In the genomic region with DNA sequence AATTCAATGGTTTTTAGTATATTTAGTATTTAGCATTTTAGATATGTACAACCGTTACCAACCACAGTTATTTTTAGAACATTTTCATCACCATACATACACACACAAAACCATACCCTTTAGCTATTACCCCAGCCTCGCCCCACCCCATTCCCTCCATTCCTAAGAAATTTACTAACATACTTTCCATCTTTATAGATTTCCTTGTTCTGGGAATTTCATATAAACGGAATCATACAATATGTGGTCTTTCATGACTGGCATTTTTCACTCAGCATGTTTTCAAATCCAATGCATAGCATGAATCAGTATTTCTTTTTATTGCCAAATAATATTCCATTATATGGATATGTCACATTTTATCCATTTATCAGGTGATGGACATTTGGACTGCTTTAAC, we compare ENCODE assay signal across 19 cellular contexts.
DNase-seq lines count a peak whose midpoint lies in the region; ATAC-seq, FAIRE-seq and TF ChIP-seq lines count a peak whose summit lies in the region.
"Had no signal": no experiment of that assay in that cellular context is flagged by ENCODE, and none has a peak within 500 bp of the region (broad histone marks: within the 10 kb centered on the region; RNA-seq: fewer than 3 reads in every experiment).

No MANE protein-coding gene starts in this region.

- CTCF ChIA-PET in Caco-2 (lab: Charles Lee): no interaction called here
- CTCF ChIA-PET in PC-3 (lab: Charles Lee): no interaction called here
- CTCF ChIA-PET in activated CD8-positive, alpha-beta T cell treated with anti-CD3 and anti-CD28 coated beads for 36 hours (lab: Charles Lee): no interaction called here

- H4K20me1 ChIP-seq in PC-3 (ENCODE audit: low read length) (no peaks in the 10 kb centered on the region), keratinocyte (ENCODE audit: control insufficient read depth, extremely low read depth, insufficient read depth, low read length) (no peaks in the 10 kb centered on the region)

- H3K36me3 ChIP-seq in Caco-2 (ENCODE audit: control insufficient read depth, insufficient read depth, low read length) (no peaks in the 10 kb centered on the region), PC-3 (ENCODE audit: low read depth, low read length) (no peaks in the 10 kb centered on the region), bronchial epithelial cell (ENCODE audit: control insufficient read depth, insufficient read depth, low read length) (no peaks in the 10 kb centered on the region), keratinocyte (ENCODE audit: control insufficient read depth in 2 of 2, extremely low read depth in 1 of 2, insufficient read depth in 2 of 2, low read length in 2 of 2) (no peaks in the 10 kb centered on the region)

- no peak for TF ChIP-seq CTCF in Caco-2 (IDR thresholded peaks at IDR 0.05; ENCODE audit: insufficient read depth in 1 of 2, low read depth in 1 of 2, low read length in 1 of 2, severe bottlenecking in 1 of 2, unreplicated experiment in 1 of 2)
- no peak for TF ChIP-seq CTCF in PC-3 (conservative IDR thresholded peaks at IDR 0.05; ENCODE audit: low read depth, low read length)
- TF ChIP-seq CTCF in bronchial epithelial cell (IDR thresholded peaks at IDR 0.05; ENCODE audit: insufficient read depth, low read length, severe bottlenecking): no peak
- no peak for TF ChIP-seq CTCF in keratinocyte (optimal IDR thresholded peaks at IDR 0.05 in 1 of 3, IDR thresholded peaks at IDR 0.05 in 1 of 3, conservative IDR thresholded peaks at IDR 0.05 in 1 of 3; ENCODE audit: extremely low read depth in 1 of 3, insufficient read depth in 2 of 3, low read length in 3 of 3)
- no peak for TF ChIP-seq CTCF in activated CD8-positive, alpha-beta T cell treated with anti-CD3 and anti-CD28 coated beads for 36 hours (IDR thresholded peaks at IDR 0.05)

- H3K27me3 Mint-ChIP-seq in Caco-2 (ENCODE audit: insufficient read depth, unreplicated experiment) (no peaks in the 10 kb centered on the region), immature natural killer cell (ENCODE audit: low read depth in 3 of 3) (peaks cover 0 to 1% (median 0%) of the 10 kb centered on the region in 3 donors)
- no peaks in the 10 kb centered on the region for H3K27me3 Mint-ChIP-seq in activated CD8-positive, alpha-beta T cell treated with anti-CD3 and anti-CD28 coated beads for 36 hours
- H3K27me3 Mint-ChIP-seq: IgD-negative memory B cell had no signal

- BruUV-seq in Caco-2 (replicated peaks; lab: Mats Ljungman, UMichigan) (no TSS peak), PC-3 (replicated peaks; lab: Mats Ljungman, UMichigan) (no TSS peak)

- H3K27me3 ChIP-seq in Caco-2 (replicated peaks; ENCODE audit: control insufficient read depth, insufficient read depth, low read length) (no peaks in the 10 kb centered on the region), PC-3 (ENCODE audit: low read length) (no peaks in the 10 kb centered on the region), bronchial epithelial cell (ENCODE audit: control insufficient read depth, insufficient read depth, low read length) (no peaks in the 10 kb centered on the region), keratinocyte (ENCODE audit: control insufficient read depth, extremely low read depth, insufficient read depth, low read length) (no peaks in the 10 kb centered on the region)
- H3K27me3 ChIP-seq: BLaER1 treated with 17β-estradiol and CSF1 and Interleukin-3, amounts not matched to agents 10 nM and 100 nM had no signal

- H3K4me1 ChIP-seq in Caco-2: peaks cover 32% of the 10 kb centered on the region
- H3K4me1 ChIP-seq in PC-3 (ENCODE audit: insufficient read depth, low read length): peaks cover 18% of the 10 kb centered on the region
- peaks cover 15% of the 10 kb centered on the region for H3K4me1 ChIP-seq in keratinocyte (ENCODE audit: control insufficient read depth, extremely low read depth, insufficient read depth, low read length)

- H3K36me3 Mint-ChIP-seq in Caco-2 (ENCODE audit: insufficient read depth, unreplicated experiment) (peaks cover 6% of the 10 kb centered on the region), immature natural killer cell (no peaks in the 10 kb centered on the region)
- no peaks in the 10 kb centered on the region for H3K36me3 Mint-ChIP-seq in activated CD8-positive, alpha-beta T cell treated with anti-CD3 and anti-CD28 coated beads for 36 hours (ENCODE audit: low read depth)

- H3K4me2 ChIP-seq in PC-3 (ENCODE audit: low read length) (peak overlapping the region; percentile 73), keratinocyte (ENCODE audit: control insufficient read depth, extremely low read depth, insufficient read depth, low read depth, low read length) (peak overlapping the region; percentile 74)
- H3K4me2 ChIP-seq: BLaER1 treated with 17β-estradiol and CSF1 and Interleukin-3, amounts not matched to agents 10 nM and 100 nM had no signal

- intact Hi-C loops in Caco-2 (cut with micrococcal nuclease; ENCODE audit: unreplicated experiment) (loop anchor here (1.0 kb wide), 1 partner anchor 105 kb away; the partner anchor contains the start of gene SUDS3), PC-3 (cut with micrococcal nuclease) (loop anchor here (2.0 to 5.0 kb wide), 2 partner anchors 32 to 89 kb away; no protein-coding TSS in a partner anchor)
- intact Hi-C loops in activated CD8-positive, alpha-beta T cell treated with anti-CD3 and anti-CD28 coated beads for 36 hours (cut with micrococcal nuclease): no loop called here

- H3K27ac ChIP-seq in PC-3 (ENCODE audit: low read length) (peak overlapping the region; percentile 21; the same call in 1 of the 2 replicates), keratinocyte (ENCODE audit: control insufficient read depth, insufficient read depth, low read length) (peak overlapping the region; percentile 55)
- H3K27ac ChIP-seq: BLaER1 treated with 17β-estradiol and CSF1 and Interleukin-3, amounts not matched to agents 10 nM and 100 nM had no signal

- H3K4me3 ChIP-seq in Caco-2 (ENCODE audit: low read depth, low read length) (no peak overlapping the region), PC-3 (ENCODE audit: low read length) (peak overlapping the region; percentile 32; the same call in 1 of the 2 replicates), bronchial epithelial cell (ENCODE audit: low read depth, low read length) (no peak overlapping the region), keratinocyte (ENCODE audit: control insufficient read depth in 2 of 3, extremely low read depth in 1 of 3, insufficient read depth in 2 of 3, low read depth in 1 of 3, low read length in 3 of 3) (peak overlapping the region in 2 of 3 experiments; percentile 31 to 40)
- H3K4me3 ChIP-seq: BLaER1 treated with 17β-estradiol and CSF1 and Interleukin-3, amounts not matched to agents 10 nM and 100 nM had no signal

- H3K9me3 Mint-ChIP-seq in Caco-2 (ENCODE audit: unreplicated experiment) (no peaks in the 10 kb centered on the region), immature natural killer cell (no peaks in the 10 kb centered on the region)
- no peaks in the 10 kb centered on the region for H3K9me3 Mint-ChIP-seq in activated CD8-positive, alpha-beta T cell treated with anti-CD3 and anti-CD28 coated beads for 36 hours
- H3K9me3 Mint-ChIP-seq: CD8-positive, alpha-beta T cell; IgD-negative memory B cell had no signal

- no peak for FAIRE-seq in bronchial epithelial cell (lab: Jason Lieb, UNC)
- no peak for FAIRE-seq in keratinocyte (lab: Jason Lieb, UNC)
- FAIRE-seq: H54, HTR-8/SVneo had no signal

- H3K9me2 ChIP-seq in PC-3 (replicated peaks; ENCODE audit: low read length): no peaks in the 10 kb centered on the region

- ATAC-seq in PC-3: peak; percentile 28
- no peak for ATAC-seq in HG03139 (IDR thresholded peaks at IDR 0.05; ENCODE audit: unreplicated experiment)
- ATAC-seq in activated CD8-positive, alpha-beta T cell treated with anti-CD3 and anti-CD28 coated beads for 36 hours: no peak
- ATAC-seq: CD8-positive, alpha-beta T cell had no signal

- no peak for DNase-seq in Caco-2
- DNase-seq in PC-3: peak; percentile 51
- peak; percentile 35 for DNase-seq in bronchial epithelial cell (ENCODE audit: low read depth)
- DNase-seq in keratinocyte (ENCODE audit: low read depth, low spot score): no peak
- no peak for DNase-seq in activated CD8-positive, alpha-beta T cell treated with anti-CD3 and anti-CD28 coated beads for 36 hours
- DNase-seq in NCI-H1105 treated with DMSO at 0.1 percent for 48 hours (lab: John Stamatoyannopoulos, UW): no peak
- no peak for DNase-seq in immature natural killer cell
- DNase-seq: CD8-positive, alpha-beta T cell; DMS79; Karpas-422; NCI-H1092 treated with DMSO at 0.1 percent for 48 hours; NCI-H2081; NCI-H2171 treated with DMSO at 0.1 percent for 48 hours; SIG-M5 had no signal

- H3K4me3 Mint-ChIP-seq in Caco-2 (ENCODE audit: unreplicated experiment) (no peak overlapping the region), immature natural killer cell (no peak overlapping the region)
- H3K4me3 Mint-ChIP-seq in activated CD8-positive, alpha-beta T cell treated with anti-CD3 and anti-CD28 coated beads for 36 hours: no peak overlapping the region
- H3K4me3 Mint-ChIP-seq: CD8-positive, alpha-beta T cell; IgD-negative memory B cell had no signal

- peak overlapping the region; percentile 89 for H3K27ac Mint-ChIP-seq in Caco-2 (ENCODE audit: unreplicated experiment)
- no peak overlapping the region for H3K27ac Mint-ChIP-seq in activated CD8-positive, alpha-beta T cell treated with anti-CD3 and anti-CD28 coated beads for 36 hours
- peak overlapping the region in 1 of 6 donors; percentile 22 for H3K27ac Mint-ChIP-seq in immature natural killer cell
- H3K27ac Mint-ChIP-seq: CD8-positive, alpha-beta T cell; IgD-negative memory B cell had no signal

- no peaks in the 10 kb centered on the region for H3K9me1 ChIP-seq in keratinocyte (ENCODE audit: control insufficient read depth, extremely low read depth, insufficient read depth, low read length)

- H2AFZ ChIP-seq in PC-3 (ENCODE audit: low read length) (no peak overlapping the region), keratinocyte (ENCODE audit: control insufficient read depth, low read length) (no peak overlapping the region)

- no peak overlapping the region for H3K9ac ChIP-seq in PC-3 (ENCODE audit: low read length)
- peak overlapping the region; percentile 7 for H3K9ac ChIP-seq in keratinocyte (ENCODE audit: control insufficient read depth, extremely low read depth, insufficient read depth, low read length)
- H3K9ac ChIP-seq: BLaER1 treated with 17β-estradiol and CSF1 and Interleukin-3, amounts not matched to agents 10 nM and 100 nM had no signal

- dilution Hi-C loops in keratinocyte (cut with MboI; ENCODE audit: extremely low pct_ligation_motif_present, low sequenced_read_pairs): no loop called here

- H3K9me3 ChIP-seq in Caco-2 (no peaks in the 10 kb centered on the region), PC-3 (ENCODE audit: low read length) (no peaks in the 10 kb centered on the region), keratinocyte (ENCODE audit: control insufficient read depth, low read depth, low read length) (no peaks in the 10 kb centered on the region)
- H3K9me3 ChIP-seq: BLaER1 treated with 17β-estradiol and CSF1 and Interleukin-3, amounts not matched to agents 10 nM and 100 nM had no signal

- no peaks in the 10 kb centered on the region for H3F3A ChIP-seq in PC-3 (ENCODE audit: low read length, unreplicated experiment)

- POLR2A ChIA-PET in Caco-2 (lab: Charles Lee): no interaction called here
- POLR2A ChIA-PET in PC-3 (lab: Charles Lee; ENCODE audit: unreplicated experiment): no interaction called here
- POLR2A ChIA-PET in activated CD8-positive, alpha-beta T cell treated with anti-CD3 and anti-CD28 coated beads for 36 hours (lab: Charles Lee): no interaction called here

- H3K4me1 Mint-ChIP-seq in Caco-2 (ENCODE audit: low read depth, unreplicated experiment) (peaks cover 26% of the 10 kb centered on the region), immature natural killer cell (peaks cover 34 to 68% of the 10 kb centered on the region in 2 donors)
- peaks cover 16% of the 10 kb centered on the region for H3K4me1 Mint-ChIP-seq in activated CD8-positive, alpha-beta T cell treated with anti-CD3 and anti-CD28 coated beads for 36 hours (ENCODE audit: low read depth)

- H3K79me2 ChIP-seq in PC-3 (ENCODE audit: low read length) (no peaks in the 10 kb centered on the region), keratinocyte (ENCODE audit: control insufficient read depth, insufficient read depth, low read length) (peaks cover 10% of the 10 kb centered on the region)

Comparison
In these comparisons a context has a peak if more than half of its experiments do, and no peak if none do; other contexts are left out.
1. DNase-seq: peak in PC-3 (single experiment) and bronchial epithelial cell (single experiment); none in Caco-2 (0 of 2), keratinocyte (single experiment), activated CD8-positive, alpha-beta T cell treated with anti-CD3 and anti-CD28 coated beads for 36 hours (single experiment), NCI-H1105 treated with DMSO at 0.1 percent for 48 hours (single experiment) and immature natural killer cell (0 of 3).
2. H3K4me3 ChIP-seq: peak in PC-3 (single experiment) and keratinocyte (2 of 3); none in Caco-2 (single experiment) and bronchial epithelial cell (single experiment).